ENCODE assay signal across 1 cellular context in the genomic region with DNA sequence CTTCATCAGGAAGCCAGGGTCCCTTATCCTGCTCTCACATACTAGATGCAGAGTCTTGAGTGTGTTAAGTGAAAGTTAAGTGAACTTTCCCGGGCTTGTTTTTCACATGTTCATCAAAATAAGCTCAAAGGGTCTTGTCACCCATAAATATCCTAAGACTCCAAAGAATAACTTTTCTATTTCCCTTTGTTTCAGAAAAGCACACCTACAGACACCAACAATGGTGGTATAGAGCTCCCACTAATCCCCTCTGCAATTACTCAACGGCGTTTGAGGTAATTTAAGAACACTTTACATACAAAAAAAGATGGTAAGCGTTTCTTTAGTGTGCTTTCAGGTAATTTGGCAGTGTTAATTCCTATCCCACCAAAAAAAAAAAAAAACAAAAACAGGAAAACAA.
TF ChIP-seq lines count a peak whose summit lies in the region.

No MANE protein-coding gene starts in this region.

TF ChIP-seq in GM23338, 12 proteins besides CTCF, POLR2A, EP300 and RAD21:
- TF ChIP-seq EZH2phosphoT487 (IDR thresholded peaks at IDR 0.05; ENCODE audit: unreplicated experiment): no peak
- TF ChIP-seq CREB1 (CRISPR knock-in tag; IDR thresholded peaks at IDR 0.05; ENCODE audit: low read depth): no peak
- no peak for TF ChIP-seq ETS1 (IDR thresholded peaks at IDR 0.05)
- TF ChIP-seq JUNB (IDR thresholded peaks at IDR 0.05; ENCODE audit: unreplicated experiment): no peak
- TF ChIP-seq POLR2AphosphoS5 (IDR thresholded peaks at IDR 0.05; ENCODE audit: low read depth): no peak
- TF ChIP-seq NANOG (IDR thresholded peaks at IDR 0.05; ENCODE audit: borderline replicate concordance): no peak
- TF ChIP-seq STAT1 (IDR thresholded peaks at IDR 0.05; ENCODE audit: unreplicated experiment): no peak
- TF ChIP-seq ZNF331 (CRISPR knock-in tag; IDR thresholded peaks at IDR 0.05; ENCODE audit: low read depth): no peak
- no peak for TF ChIP-seq ZNF114 (CRISPR knock-in tag; IDR thresholded peaks at IDR 0.05)
